Comparison of ENCODE assay signal across 1 cellular context in the genomic region with DNA sequence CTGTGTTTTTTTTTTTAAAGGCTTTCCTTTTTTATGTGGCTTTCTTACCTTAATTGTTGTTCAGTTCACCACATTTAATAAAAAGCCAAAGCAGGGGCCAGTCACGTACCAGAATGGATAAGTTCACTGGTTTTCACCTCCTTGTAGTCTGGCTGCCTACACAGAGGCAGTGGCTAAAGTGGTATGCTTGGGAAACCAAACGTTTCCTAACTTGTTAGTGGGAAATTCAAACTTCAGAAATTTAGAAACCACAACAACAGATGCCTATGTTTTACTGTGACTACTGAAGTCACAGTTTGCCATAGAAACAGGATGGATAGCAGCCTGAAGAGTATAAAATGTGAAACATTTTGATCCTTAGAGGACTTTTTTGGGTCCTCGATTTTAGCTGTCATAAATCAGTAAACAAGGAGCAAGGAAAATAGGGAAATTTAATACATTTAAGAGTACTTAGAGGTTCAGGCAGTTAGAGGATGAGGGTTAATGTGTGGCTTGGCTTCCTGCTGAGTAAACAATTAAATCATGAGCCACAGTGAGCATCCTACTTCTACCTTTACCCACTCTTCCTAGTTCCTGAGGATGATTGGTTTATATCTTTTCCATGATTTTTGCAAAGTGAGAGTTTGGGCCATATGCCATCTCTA.
TF ChIP-seq lines count a peak whose summit lies in the region.

No MANE protein-coding gene starts in this region.

TF ChIP-seq in SK-N-SH treated with all-trans-retinoic acid at 6 μM for 48 hours, 23 proteins besides CTCF, POLR2A, EP300 and RAD21 (continued from another document):
- TF ChIP-seq, protein P1, sequence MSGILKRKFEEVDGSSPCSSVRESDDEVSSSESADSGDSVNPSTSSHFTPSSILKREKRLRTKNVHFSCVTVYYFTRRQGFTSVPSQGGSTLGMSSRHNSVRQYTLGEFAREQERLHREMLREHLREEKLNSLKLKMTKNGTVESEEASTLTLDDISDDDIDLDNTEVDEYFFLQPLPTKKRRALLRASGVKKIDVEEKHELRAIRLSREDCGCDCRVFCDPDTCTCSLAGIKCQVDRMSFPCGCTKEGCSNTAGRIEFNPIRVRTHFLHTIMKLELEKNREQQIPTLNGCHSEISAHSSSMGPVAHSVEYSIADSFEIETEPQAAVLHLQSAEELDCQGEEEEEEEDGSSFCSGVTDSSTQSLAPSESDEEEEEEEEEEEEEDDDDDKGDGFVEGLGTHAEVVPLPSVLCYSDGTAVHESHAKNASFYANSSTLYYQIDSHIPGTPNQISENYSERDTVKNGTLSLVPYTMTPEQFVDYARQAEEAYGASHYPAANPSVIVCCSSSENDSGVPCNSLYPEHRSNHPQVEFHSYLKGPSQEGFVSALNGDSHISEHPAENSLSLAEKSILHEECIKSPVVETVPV (CRISPR knock-in tag; IDR thresholded peaks at IDR 0.05), result no peak
- TF ChIP-seq CREB5 (CRISPR knock-in tag; IDR thresholded peaks at IDR 0.05; ENCODE audit: low read depth) (no peak), RARB (CRISPR knock-in tag; IDR thresholded peaks at IDR 0.05) (no peak), OSR1 (CRISPR knock-in tag; IDR thresholded peaks at IDR 0.05) (no peak), ZNF8 (CRISPR knock-in tag; IDR thresholded peaks at IDR 0.05) (no peak), ISL1 (CRISPR knock-in tag; IDR thresholded peaks at IDR 0.05) (no peak), ARNTL (CRISPR knock-in tag; IDR thresholded peaks at IDR 0.05; ENCODE audit: borderline replicate concordance, low read depth) (no peak), ZNF565 (CRISPR knock-in tag; conservative IDR thresholded peaks at IDR 0.05; ENCODE audit: low read depth) (no peak), TOX (CRISPR knock-in tag; IDR thresholded peaks at IDR 0.05; ENCODE audit: borderline replicate concordance) (no peak), ZFP30 (CRISPR knock-in tag; IDR thresholded peaks at IDR 0.05) (no peak), ZFP3 (CRISPR knock-in tag; IDR thresholded peaks at IDR 0.05) (no peak), ZNF70 (CRISPR knock-in tag; IDR thresholded peaks at IDR 0.05) (no peak)
